Comparison of ENCODE assay signal across 19 cellular contexts in genomic region chr5:178387856-178388190, GRCh38.
A peak's percentile ranks its signal among the peaks of the same experiment; 100 is the strongest.
DNase-seq lines count a peak whose midpoint lies in the region; ATAC-seq lines count a peak whose summit lies in the region.
"Had no signal": no experiment of that assay in that cellular context is flagged by ENCODE, and none has a peak within 500 bp of the region (broad histone marks: within the 10 kb centered on the region; RNA-seq: fewer than 3 reads in every experiment).

No MANE protein-coding gene starts in this region.

- no peaks in the 10 kb centered on the region for H3K9me2 ChIP-seq in Karpas-422 (replicated peaks; ENCODE audit: insufficient read depth, low read length)

- no peaks in the 10 kb centered on the region for H3K27me3 ChIP-seq in H7 (ENCODE audit: control insufficient read depth, insufficient read depth, low read length)
- H3K27me3 ChIP-seq in Karpas-422 (ENCODE audit: low read length), result no peaks in the 10 kb centered on the region

- no peak for ATAC-seq in HG02588 (IDR thresholded peaks at IDR 0.05; ENCODE audit: unreplicated experiment)
- ATAC-seq in GM18520 (IDR thresholded peaks at IDR 0.05; ENCODE audit: unreplicated experiment), result no peak

- H3K4me2 ChIP-seq in Karpas-422 (ENCODE audit: low read depth, low read length, poor library complexity, severe bottlenecking), result no peak overlapping the region

- H3K36me3 ChIP-seq in H7 (replicated peaks; ENCODE audit: control insufficient read depth, insufficient read depth, low read length) (no peaks in the 10 kb centered on the region), Karpas-422 (ENCODE audit: insufficient read depth, low read length) (no peaks in the 10 kb centered on the region)
- H3K36me3 ChIP-seq: SJCRH30 had no signal

- no peak overlapping the region for H3K4me3 ChIP-seq in H7 (ENCODE audit: insufficient read depth, low read depth, low read length)
- no peak overlapping the region for H3K4me3 ChIP-seq in Karpas-422 (ENCODE audit: low read length)
- H3K4me3 ChIP-seq: SJCRH30 had no signal

- no peaks in the 10 kb centered on the region for H3K4me1 ChIP-seq in Karpas-422 (ENCODE audit: low read length)
- H3K4me1 ChIP-seq: SJCRH30 had no signal

- H3K79me2 ChIP-seq in Karpas-422 (ENCODE audit: low read length), result no peaks in the 10 kb centered on the region

- no peak overlapping the region for H3K27ac ChIP-seq in Karpas-422 (ENCODE audit: low read length)
- H3K27ac ChIP-seq: SJCRH30 had no signal

- H3K9ac ChIP-seq in Karpas-422 (ENCODE audit: low read length), result no peak overlapping the region

- no peak overlapping the region for H2AFZ ChIP-seq in Karpas-422 (ENCODE audit: low read length)

- no peaks in the 10 kb centered on the region for H3K9me3 ChIP-seq in Karpas-422 (ENCODE audit: low read length)
- H3K9me3 ChIP-seq: SJCRH30 had no signal

- no peaks in the 10 kb centered on the region for H4K20me1 ChIP-seq in Karpas-422 (ENCODE audit: insufficient read depth, low read depth, low read length)

- peak; percentile 36 for DNase-seq in H7
- peak; percentile 25 for DNase-seq in Karpas-422
- peak; percentile 77 for DNase-seq in mesenteric fat pad (ENCODE audit: low spot score)
- DNase-seq in retina, result peak; percentile 13
- no peak for DNase-seq in ureter (ENCODE audit: low spot score)
- DNase-seq in amniotic stem cell (lab: John Stamatoyannopoulos, UW), result no peak
- DNase-seq: ACHN, AML-193, DMS 273 treated with DMSO at 0.1 percent for 48 hours, GF-D8, MV-4-11, NCI-H1417 treated with DMSO at 0.1 percent for 48 hours, NCI-H2081, NCI-H510A, NCI-H774, RPMI8226, SJCRH30 had no signal

Comparison
In these comparisons a context has a peak if more than half of its experiments do, and no peak if none do; other contexts are left out.
1. DNase-seq: peak in H7 (single experiment), Karpas-422 (single experiment), mesenteric fat pad (single experiment) and retina (single experiment); none in ureter (single experiment) and amniotic stem cell (single experiment).